ENCODE assay signal across 1 cellular context in the genomic region with DNA sequence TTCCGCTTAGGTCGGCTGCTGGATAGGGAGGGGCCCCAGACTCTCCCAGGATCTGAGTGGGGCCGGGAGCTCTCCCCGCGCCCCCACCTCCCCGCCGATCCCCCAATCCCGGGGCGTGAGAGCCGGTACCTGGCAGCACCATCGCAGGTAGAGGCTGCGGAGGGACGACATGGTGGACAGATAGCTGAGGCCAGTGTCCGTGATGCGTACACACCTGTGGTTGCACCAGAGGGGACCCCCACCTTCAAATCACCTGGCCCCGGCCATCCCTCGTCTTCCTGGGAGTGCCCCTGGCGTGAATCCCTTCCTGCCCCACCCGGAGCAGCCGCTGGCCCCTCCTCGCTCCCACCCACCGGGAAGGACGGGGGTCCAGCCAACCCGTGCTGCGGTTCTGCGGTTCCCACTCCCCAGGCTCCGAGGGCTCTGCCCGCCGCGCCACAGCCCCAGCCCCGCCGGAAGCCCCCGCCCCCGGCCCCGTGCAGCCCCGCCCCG.
TF ChIP-seq lines count a peak whose summit lies in the region.

No MANE protein-coding gene starts in this region.

TF ChIP-seq in GM12878, 131 proteins besides CTCF, POLR2A, EP300 and RAD21:
- TF ChIP-seq HDAC2 (IDR thresholded peaks at IDR 0.05) (no peak), ETV6 (conservative IDR thresholded peaks at IDR 0.05 in 1 of 2, IDR thresholded peaks at IDR 0.05 in 1 of 2; ENCODE audit: borderline replicate concordance in 1 of 2, low read depth in 1 of 2) (no peak), HDAC6 (IDR thresholded peaks at IDR 0.05; ENCODE audit: unreplicated experiment) (no peak), KAT2A (conservative IDR thresholded peaks at IDR 0.05; ENCODE audit: control insufficient read depth, low read depth, low read length) (no peak), NR2C2 (IDR thresholded peaks at IDR 0.05; ENCODE audit: borderline replicate concordance, control insufficient read depth, insufficient read length, low read depth) (no peak), TAF1 (IDR thresholded peaks at IDR 0.05; ENCODE audit: borderline replicate concordance, low read depth, low read length) (no peak), SP1 (IDR thresholded peaks at IDR 0.05; ENCODE audit: low read depth, low read length) (no peak), EGR1 (IDR thresholded peaks at IDR 0.05; ENCODE audit: borderline replicate concordance in 1 of 2, low read depth in 2 of 2, low read length in 2 of 2) (no peak), SRF (IDR thresholded peaks at IDR 0.05; ENCODE audit: low read depth in 2 of 2, low read length in 2 of 2) (no peak), ESRRA (IDR thresholded peaks at IDR 0.05; ENCODE audit: low read length) (no peak), ZNF274 (IDR thresholded peaks at IDR 0.05; ENCODE audit: insufficient read depth, insufficient read length) (no peak), SMAD5 (IDR thresholded peaks at IDR 0.05; ENCODE audit: low read depth) (no peak), SREBF2 (IDR thresholded peaks at IDR 0.05; ENCODE audit: low read length) (no peak), MYB (IDR thresholded peaks at IDR 0.05; ENCODE audit: borderline replicate concordance, low read depth, low read length) (no peak), SIX5 (IDR thresholded peaks at IDR 0.05; ENCODE audit: low read depth, low read length, severe bottlenecking) (no peak)
- TF ChIP-seq, protein P1, sequence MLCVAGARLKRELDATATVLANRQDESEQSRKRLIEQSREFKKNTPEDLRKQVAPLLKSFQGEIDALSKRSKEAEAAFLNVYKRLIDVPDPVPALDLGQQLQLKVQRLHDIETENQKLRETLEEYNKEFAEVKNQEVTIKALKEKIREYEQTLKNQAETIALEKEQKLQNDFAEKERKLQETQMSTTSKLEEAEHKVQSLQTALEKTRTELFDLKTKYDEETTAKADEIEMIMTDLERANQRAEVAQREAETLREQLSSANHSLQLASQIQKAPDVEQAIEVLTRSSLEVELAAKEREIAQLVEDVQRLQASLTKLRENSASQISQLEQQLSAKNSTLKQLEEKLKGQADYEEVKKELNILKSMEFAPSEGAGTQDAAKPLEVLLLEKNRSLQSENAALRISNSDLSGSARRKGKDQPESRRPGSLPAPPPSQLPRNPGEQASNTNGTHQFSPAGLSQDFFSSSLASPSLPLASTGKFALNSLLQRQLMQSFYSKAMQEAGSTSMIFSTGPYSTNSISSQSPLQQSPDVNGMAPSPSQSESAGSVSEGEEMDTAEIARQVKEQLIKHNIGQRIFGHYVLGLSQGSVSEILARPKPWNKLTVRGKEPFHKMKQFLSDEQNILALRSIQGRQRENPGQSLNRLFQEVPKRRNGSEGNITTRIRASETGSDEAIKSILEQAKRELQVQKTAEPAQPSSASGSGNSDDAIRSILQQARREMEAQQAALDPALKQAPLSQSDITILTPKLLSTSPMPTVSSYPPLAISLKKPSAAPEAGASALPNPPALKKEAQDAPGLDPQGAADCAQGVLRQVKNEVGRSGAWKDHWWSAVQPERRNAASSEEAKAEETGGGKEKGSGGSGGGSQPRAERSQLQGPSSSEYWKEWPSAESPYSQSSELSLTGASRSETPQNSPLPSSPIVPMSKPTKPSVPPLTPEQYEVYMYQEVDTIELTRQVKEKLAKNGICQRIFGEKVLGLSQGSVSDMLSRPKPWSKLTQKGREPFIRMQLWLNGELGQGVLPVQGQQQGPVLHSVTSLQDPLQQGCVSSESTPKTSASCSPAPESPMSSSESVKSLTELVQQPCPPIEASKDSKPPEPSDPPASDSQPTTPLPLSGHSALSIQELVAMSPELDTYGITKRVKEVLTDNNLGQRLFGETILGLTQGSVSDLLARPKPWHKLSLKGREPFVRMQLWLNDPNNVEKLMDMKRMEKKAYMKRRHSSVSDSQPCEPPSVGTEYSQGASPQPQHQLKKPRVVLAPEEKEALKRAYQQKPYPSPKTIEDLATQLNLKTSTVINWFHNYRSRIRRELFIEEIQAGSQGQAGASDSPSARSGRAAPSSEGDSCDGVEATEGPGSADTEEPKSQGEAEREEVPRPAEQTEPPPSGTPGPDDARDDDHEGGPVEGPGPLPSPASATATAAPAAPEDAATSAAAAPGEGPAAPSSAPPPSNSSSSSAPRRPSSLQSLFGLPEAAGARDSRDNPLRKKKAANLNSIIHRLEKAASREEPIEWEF (IDR thresholded peaks at IDR 0.05; ENCODE audit: insufficient replicate concordance, low read depth, low read length): no peak
- TF ChIP-seq, protein P2, sequence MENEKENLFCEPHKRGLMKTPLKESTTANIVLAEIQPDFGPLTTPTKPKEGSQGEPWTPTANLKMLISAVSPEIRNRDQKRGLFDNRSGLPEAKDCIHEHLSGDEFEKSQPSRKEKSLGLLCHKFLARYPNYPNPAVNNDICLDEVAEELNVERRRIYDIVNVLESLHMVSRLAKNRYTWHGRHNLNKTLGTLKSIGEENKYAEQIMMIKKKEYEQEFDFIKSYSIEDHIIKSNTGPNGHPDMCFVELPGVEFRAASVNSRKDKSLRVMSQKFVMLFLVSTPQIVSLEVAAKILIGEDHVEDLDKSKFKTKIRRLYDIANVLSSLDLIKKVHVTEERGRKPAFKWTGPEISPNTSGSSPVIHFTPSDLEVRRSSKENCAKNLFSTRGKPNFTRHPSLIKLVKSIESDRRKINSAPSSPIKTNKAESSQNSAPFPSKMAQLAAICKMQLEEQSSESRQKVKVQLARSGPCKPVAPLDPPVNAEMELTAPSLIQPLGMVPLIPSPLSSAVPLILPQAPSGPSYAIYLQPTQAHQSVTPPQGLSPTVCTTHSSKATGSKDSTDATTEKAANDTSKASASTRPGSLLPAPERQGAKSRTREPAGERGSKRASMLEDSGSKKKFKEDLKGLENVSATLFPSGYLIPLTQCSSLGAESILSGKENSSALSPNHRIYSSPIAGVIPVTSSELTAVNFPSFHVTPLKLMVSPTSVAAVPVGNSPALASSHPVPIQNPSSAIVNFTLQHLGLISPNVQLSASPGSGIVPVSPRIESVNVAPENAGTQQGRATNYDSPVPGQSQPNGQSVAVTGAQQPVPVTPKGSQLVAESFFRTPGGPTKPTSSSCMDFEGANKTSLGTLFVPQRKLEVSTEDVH (IDR thresholded peaks at IDR 0.05; ENCODE audit: low read depth, partially characterized antibody): no peak
- TF ChIP-seq, protein P3, sequence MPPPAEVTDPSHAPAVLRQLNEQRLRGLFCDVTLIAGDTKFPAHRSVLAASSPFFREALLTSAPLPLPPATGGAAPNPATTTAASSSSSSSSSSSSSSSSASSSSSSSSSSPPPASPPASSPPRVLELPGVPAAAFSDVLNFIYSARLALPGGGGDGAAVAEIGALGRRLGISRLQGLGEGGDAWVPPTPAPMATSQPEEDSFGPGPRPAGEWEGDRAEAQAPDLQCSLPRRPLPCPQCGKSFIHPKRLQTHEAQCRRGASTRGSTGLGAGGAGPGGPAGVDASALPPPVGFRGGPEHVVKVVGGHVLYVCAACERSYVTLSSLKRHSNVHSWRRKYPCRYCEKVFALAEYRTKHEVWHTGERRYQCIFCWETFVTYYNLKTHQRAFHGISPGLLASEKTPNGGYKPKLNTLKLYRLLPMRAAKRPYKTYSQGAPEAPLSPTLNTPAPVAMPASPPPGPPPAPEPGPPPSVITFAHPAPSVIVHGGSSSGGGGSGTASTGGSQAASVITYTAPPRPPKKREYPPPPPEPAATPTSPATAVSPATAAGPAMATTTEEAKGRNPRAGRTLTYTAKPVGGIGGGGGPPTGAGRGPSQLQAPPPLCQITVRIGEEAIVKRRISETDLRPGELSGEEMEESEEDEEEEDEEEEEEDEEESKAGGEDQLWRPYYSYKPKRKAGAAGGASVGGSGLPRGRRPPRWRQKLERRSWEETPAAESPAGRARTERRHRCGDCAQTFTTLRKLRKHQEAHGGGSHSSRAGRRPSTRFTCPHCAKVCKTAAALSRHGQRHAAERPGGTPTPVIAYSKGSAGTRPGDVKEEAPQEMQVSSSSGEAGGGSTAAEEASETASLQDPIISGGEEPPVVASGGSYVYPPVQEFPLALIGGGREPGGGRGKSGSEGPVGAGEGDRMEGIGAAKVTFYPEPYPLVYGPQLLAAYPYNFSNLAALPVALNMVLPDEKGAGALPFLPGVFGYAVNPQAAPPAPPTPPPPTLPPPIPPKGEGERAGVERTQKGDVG (CRISPR knock-in tag; IDR thresholded peaks at IDR 0.05): no peak
